1 cellular context compared by ENCODE assay signal in genomic region chr2:44596537-44597320, GRCh38.
A peak's percentile ranks its signal among the peaks of the same experiment; 100 is the strongest.
TF ChIP-seq lines count a peak whose summit lies in the region.

No MANE protein-coding gene starts in this region.

TF ChIP-seq in GM12878, 131 proteins besides CTCF, POLR2A, EP300 and RAD21 (continued from another document):
- TF ChIP-seq, protein P1, sequence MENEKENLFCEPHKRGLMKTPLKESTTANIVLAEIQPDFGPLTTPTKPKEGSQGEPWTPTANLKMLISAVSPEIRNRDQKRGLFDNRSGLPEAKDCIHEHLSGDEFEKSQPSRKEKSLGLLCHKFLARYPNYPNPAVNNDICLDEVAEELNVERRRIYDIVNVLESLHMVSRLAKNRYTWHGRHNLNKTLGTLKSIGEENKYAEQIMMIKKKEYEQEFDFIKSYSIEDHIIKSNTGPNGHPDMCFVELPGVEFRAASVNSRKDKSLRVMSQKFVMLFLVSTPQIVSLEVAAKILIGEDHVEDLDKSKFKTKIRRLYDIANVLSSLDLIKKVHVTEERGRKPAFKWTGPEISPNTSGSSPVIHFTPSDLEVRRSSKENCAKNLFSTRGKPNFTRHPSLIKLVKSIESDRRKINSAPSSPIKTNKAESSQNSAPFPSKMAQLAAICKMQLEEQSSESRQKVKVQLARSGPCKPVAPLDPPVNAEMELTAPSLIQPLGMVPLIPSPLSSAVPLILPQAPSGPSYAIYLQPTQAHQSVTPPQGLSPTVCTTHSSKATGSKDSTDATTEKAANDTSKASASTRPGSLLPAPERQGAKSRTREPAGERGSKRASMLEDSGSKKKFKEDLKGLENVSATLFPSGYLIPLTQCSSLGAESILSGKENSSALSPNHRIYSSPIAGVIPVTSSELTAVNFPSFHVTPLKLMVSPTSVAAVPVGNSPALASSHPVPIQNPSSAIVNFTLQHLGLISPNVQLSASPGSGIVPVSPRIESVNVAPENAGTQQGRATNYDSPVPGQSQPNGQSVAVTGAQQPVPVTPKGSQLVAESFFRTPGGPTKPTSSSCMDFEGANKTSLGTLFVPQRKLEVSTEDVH (IDR thresholded peaks at IDR 0.05; ENCODE audit: low read depth, partially characterized antibody): no peak
- TF ChIP-seq MEF2B (IDR thresholded peaks at IDR 0.05; ENCODE audit: partially characterized antibody, poor library complexity, severe bottlenecking): peak; percentile 81
- no peak for TF ChIP-seq POLR2AphosphoS5 (IDR thresholded peaks at IDR 0.05; ENCODE audit: low read length)
- TF ChIP-seq, protein P2, sequence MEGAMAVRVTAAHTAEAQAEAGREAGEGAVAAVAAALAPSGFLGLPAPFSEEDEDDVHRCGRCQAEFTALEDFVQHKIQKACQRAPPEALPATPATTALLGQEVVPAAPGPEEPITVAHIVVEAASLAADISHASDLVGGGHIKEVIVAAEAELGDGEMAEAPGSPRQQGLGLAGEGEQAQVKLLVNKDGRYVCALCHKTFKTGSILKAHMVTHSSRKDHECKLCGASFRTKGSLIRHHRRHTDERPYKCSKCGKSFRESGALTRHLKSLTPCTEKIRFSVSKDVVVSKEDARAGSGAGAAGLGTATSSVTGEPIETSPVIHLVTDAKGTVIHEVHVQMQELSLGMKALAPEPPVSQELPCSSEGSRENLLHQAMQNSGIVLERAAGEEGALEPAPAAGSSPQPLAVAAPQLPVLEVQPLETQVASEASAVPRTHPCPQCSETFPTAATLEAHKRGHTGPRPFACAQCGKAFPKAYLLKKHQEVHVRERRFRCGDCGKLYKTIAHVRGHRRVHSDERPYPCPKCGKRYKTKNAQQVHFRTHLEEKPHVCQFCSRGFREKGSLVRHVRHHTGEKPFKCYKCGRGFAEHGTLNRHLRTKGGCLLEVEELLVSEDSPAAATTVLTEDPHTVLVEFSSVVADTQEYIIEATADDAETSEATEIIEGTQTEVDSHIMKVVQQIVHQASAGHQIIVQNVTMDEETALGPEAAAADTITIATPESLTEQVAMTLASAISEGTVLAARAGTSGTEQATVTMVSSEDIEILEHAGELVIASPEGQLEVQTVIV (IDR thresholded peaks at IDR 0.05; ENCODE audit: borderline replicate concordance, partially characterized antibody): no peak
- TF ChIP-seq IRF4 (IDR thresholded peaks at IDR 0.05; ENCODE audit: low read depth, low read length): peak; percentile 57; the same call in 1 of the 2 replicates
- TF ChIP-seq ZBTB11 (CRISPR knock-in tag; IDR thresholded peaks at IDR 0.05): no peak
- TF ChIP-seq SIN3A (IDR thresholded peaks at IDR 0.05; ENCODE audit: low read depth, low read length): no peak
- peak; percentile 81 for TF ChIP-seq DPF2 (IDR thresholded peaks at IDR 0.05)
TF ChIP-seq in GM12878: peak in this region for 24.
